25 cellular contexts compared by ENCODE assay signal in the genomic region with DNA sequence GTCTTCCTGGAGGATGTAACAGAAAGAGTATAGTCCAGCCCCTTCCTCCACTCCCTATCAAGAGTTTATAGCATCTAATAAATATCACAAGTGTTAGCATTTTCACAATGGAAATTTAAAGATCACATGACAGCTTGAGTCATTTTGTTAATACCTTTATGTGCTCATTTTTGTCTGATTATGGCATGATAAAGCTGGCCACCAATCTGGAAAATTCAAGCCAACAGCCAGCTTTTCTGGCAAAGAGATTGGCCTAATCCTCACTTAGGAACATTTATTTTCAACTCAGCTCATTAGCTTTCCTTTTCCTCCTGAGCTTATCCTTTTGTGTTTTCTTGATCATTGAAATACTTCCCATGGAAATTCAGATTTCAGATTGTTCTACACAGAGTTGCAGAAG.
DNase-seq lines count a peak whose midpoint lies in the region; ATAC-seq, FAIRE-seq and TF ChIP-seq lines count a peak whose summit lies in the region.
"Had no signal": no experiment of that assay in that cellular context is flagged by ENCODE, and none has a peak within 500 bp of the region (broad histone marks: within the 10 kb centered on the region; RNA-seq: fewer than 3 reads in every experiment).

No MANE protein-coding gene starts in this region.

- no peak for FAIRE-seq in K562 (lab: Jason Lieb, UNC)
- FAIRE-seq: A549, GM12878, GM12892, GM18507 had no signal

- peaks cover 4% of the 10 kb centered on the region for H3K4me1 Mint-ChIP-seq in CD14-positive monocyte
- H3K4me1 Mint-ChIP-seq: B cell; CD4-positive, CD25-positive, alpha-beta regulatory T cell; CD8-positive, alpha-beta memory T cell had no signal

- no peaks in the 10 kb centered on the region for H3K9me1 ChIP-seq in K562 (ENCODE audit: control insufficient read depth, insufficient read depth, low read length)

- peaks cover 0 to 6% (median 3%) of the 10 kb centered on the region in 3 donors for H3K27me3 Mint-ChIP-seq in CD14-positive monocyte (ENCODE audit: low read depth in 3 of 3)
- H3K27me3 Mint-ChIP-seq: B cell; CD4-positive, CD25-positive, alpha-beta regulatory T cell had no signal

- no peak for TF ChIP-seq CTCF in K562 (IDR thresholded peaks at IDR 0.05 in 2 of 3, conservative IDR thresholded peaks at IDR 0.05 in 1 of 3; ENCODE audit: insufficient read depth in 2 of 3, low read depth in 1 of 3, low read length in 3 of 3)
- no peak for TF ChIP-seq CTCF in fibroblast of the aortic adventitia (IDR thresholded peaks at IDR 0.05; ENCODE audit: insufficient read depth, low read length)
- no peak for TF ChIP-seq CTCF in retinal pigment epithelial cell (conservative IDR thresholded peaks at IDR 0.05; ENCODE audit: low read depth, low read length)
- TF ChIP-seq CTCF in CD14-positive monocyte (IDR thresholded peaks at IDR 0.05) = no peak

- no peak for ATAC-seq in K562
- no peak for ATAC-seq in GM19467 (IDR thresholded peaks at IDR 0.05; ENCODE audit: unreplicated experiment)
- ATAC-seq: A549, GM12878 had no signal

- no peak overlapping the region for H3K27ac ChIP-seq in K562 (ENCODE audit: extremely low read depth, low read depth, low read length)
- H3K27ac ChIP-seq: 22Rv1; A549; BLaER1 treated with 17β-estradiol and CSF1 and Interleukin-3, amounts not matched to agents 10 nM and 100 nM; C4-2B had no signal

- POLR2A ChIA-PET in K562 (lab: Yijun Ruan, JAX) = no interaction called here

- intact Hi-C loops in K562 (cut with micrococcal nuclease) = no loop called here
- intact Hi-C loops in CD14-positive monocyte (cut with micrococcal nuclease) = no loop called here

- H3K4me2 ChIP-seq in K562 (ENCODE audit: insufficient read depth, low read length) = no peak overlapping the region
- H3K4me2 ChIP-seq: A549; BLaER1 treated with 17β-estradiol and CSF1 and Interleukin-3, amounts not matched to agents 10 nM and 100 nM had no signal

- H3K9me3 ChIP-seq in K562 (replicated peaks; ENCODE audit: control insufficient read depth, insufficient read depth, low read depth, low read length) = peaks cover 2% of the 10 kb centered on the region; the same call in 1 of the 2 replicates

- H3K4me3 ChIP-seq in K562 = no peak overlapping the region
- no peak overlapping the region for H3K4me3 ChIP-seq in fibroblast of the aortic adventitia (ENCODE audit: low read depth, low read length)
- H3K4me3 ChIP-seq in retinal pigment epithelial cell (ENCODE audit: low read length) = no peak overlapping the region
- H3K4me3 ChIP-seq: A549; BLaER1 treated with 17β-estradiol and CSF1 and Interleukin-3, amounts not matched to agents 10 nM and 100 nM; GM12878 had no signal

- no peak overlapping the region for H3K27ac Mint-ChIP-seq in CD14-positive monocyte
- H3K27ac Mint-ChIP-seq: B cell; CD4-positive, alpha-beta memory T cell; CD4-positive, CD25-positive, alpha-beta regulatory T cell; CD8-positive, alpha-beta memory T cell had no signal

- H3K4me3 Mint-ChIP-seq in CD14-positive monocyte = no peak overlapping the region
- H3K4me3 Mint-ChIP-seq: B cell; CD4-positive, alpha-beta memory T cell; CD4-positive, CD25-positive, alpha-beta regulatory T cell; CD8-positive, alpha-beta memory T cell had no signal

- CTCF ChIA-PET in K562 (lab: Yijun Ruan, JAX; ENCODE audit: low intra/inter-chr PET ratio) = interaction anchor here (0.6 kb wide), 1 partner anchor 17 kb away, joined by 3 read pairs; no protein-coding TSS in a partner anchor

- BruUV-seq in K562 (replicated peaks; lab: Mats Ljungman, UMichigan) = no TSS peak

- no peak overlapping the region for H3K9ac ChIP-seq in K562 (ENCODE audit: insufficient read depth in 1 of 2, low read depth in 2 of 2, low read length in 2 of 2)
- H3K9ac ChIP-seq: BLaER1 treated with 17β-estradiol and CSF1 and Interleukin-3, amounts not matched to agents 10 nM and 100 nM had no signal

- no peaks in the 10 kb centered on the region for H3K27me3 ChIP-seq in K562 (ENCODE audit: control insufficient read depth in 2 of 2, insufficient read depth in 2 of 2, low read length in 2 of 2)
- H3K27me3 ChIP-seq: BLaER1 treated with 17β-estradiol and CSF1 and Interleukin-3, amounts not matched to agents 10 nM and 100 nM had no signal

- H3K4me1 ChIP-seq in K562 (replicated peaks in 1 of 2; ENCODE audit: control insufficient read depth in 2 of 2, insufficient read depth in 2 of 2, low read length in 2 of 2) = no peaks in the 10 kb centered on the region

- TF ChIP-seq POLR2A in K562 (conservative IDR thresholded peaks at IDR 0.05) = no peak

- DNase-seq in K562 (ENCODE audit: extremely low read depth in 1 of 4, low spot score in 3 of 4) (no peak), fibroblast of the aortic adventitia (ENCODE audit: low read depth) (peak; percentile 54), retinal pigment epithelial cell (ENCODE audit: low read depth) (peak; percentile 92), CD14-positive monocyte (ENCODE audit: low spot score) (no peak)
- DNase-seq: AML-193; CD4-positive, alpha-beta memory T cell; CD4-positive, CD25-positive, alpha-beta regulatory T cell; CD8-positive, alpha-beta memory T cell; COR-L47; DMS 273 treated with DMSO at 0.1 percent for 48 hours; DMS153; DMS53; DMS79; DND-41; EL; GDM1 had no signal

- H3K79me2 ChIP-seq in K562 (ENCODE audit: control insufficient read depth, insufficient read depth, low read length) = no peaks in the 10 kb centered on the region

- peaks cover 6 to 20% (median 10%) of the 10 kb centered on the region in 7 donors for H3K9me3 Mint-ChIP-seq in CD14-positive monocyte

- no peak for TF ChIP-seq RAD21 in K562 (CRISPR knock-in tag; conservative IDR thresholded peaks at IDR 0.05 in 1 of 2, IDR thresholded peaks at IDR 0.05 in 1 of 2)

- H4K20me1 ChIP-seq in K562 (replicated peaks; ENCODE audit: control insufficient read depth, insufficient read depth, low read length) = no peaks in the 10 kb centered on the region
- H4K20me1 ChIP-seq: BLaER1 treated with 17β-estradiol and CSF1 and Interleukin-3, amounts not matched to agents 10 nM and 100 nM had no signal

- no peaks in the 10 kb centered on the region for H3K36me3 ChIP-seq in K562 (ENCODE audit: control insufficient read depth, insufficient read depth, low read length)
- H3K36me3 ChIP-seq: BLaER1 treated with 17β-estradiol and CSF1 and Interleukin-3, amounts not matched to agents 10 nM and 100 nM had no signal

- H2AFZ ChIP-seq in K562 (ENCODE audit: low read depth, low read length) = no peak overlapping the region

- no peaks in the 10 kb centered on the region for H3K36me3 Mint-ChIP-seq in CD14-positive monocyte

- in situ Hi-C loops in K562 (cut with MboI) = no loop called here

- TF ChIP-seq EP300 in K562 (IDR thresholded peaks at IDR 0.05; ENCODE audit: low read length) = no peak

TF ChIP-seq in K562, 482 proteins besides CTCF, POLR2A, EP300 and RAD21:
- peak; percentile 31; the same call in 1 of the 2 replicates for TF ChIP-seq TFE3 (CRISPR knock-in tag; IDR thresholded peaks at IDR 0.05)
- TF ChIP-seq, protein P1, sequence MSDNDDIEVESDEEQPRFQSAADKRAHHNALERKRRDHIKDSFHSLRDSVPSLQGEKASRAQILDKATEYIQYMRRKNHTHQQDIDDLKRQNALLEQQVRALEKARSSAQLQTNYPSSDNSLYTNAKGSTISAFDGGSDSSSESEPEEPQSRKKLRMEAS (CRISPR knock-in tag; IDR thresholded peaks at IDR 0.05) = no peak

Comparison
In these comparisons a context has a peak if more than half of its experiments do, and no peak if none do; other contexts are left out.
1. DNase-seq: peak in fibroblast of the aortic adventitia (single experiment) and retinal pigment epithelial cell (single experiment); none in K562 (0 of 4) and CD14-positive monocyte (single experiment).